6 cellular contexts compared by ENCODE assay signal in the genomic region with DNA sequence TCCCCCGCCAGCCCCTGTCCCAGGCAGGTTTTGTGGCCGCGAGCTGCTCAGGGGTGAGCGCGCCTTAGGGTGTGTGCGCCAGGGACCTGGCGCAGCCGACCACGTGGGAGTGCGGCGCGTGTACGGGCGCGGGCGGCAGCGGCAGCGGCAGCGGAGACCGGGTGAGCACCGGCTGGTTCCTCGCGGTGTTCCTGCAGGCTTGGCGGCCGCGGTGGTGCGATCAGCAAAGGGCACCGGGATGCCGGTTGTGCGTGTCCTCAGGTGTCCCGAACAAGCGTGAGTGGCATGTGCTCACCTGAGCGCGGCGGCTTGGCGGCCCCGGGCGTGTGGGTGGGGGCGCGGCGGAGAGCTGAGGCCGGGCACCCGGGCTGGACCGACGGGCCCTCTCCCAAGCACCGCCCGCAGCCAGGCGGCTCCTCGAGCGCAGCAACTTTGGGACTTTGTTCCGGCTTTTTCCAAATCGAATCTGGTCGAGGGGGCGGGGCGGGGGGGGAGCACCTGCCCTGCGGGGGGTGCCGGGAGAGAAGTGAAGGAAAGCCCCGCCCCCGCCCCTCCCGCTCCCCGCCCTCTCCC. TPM values are rescaled to one million over a fixed set of nuclear protein-coding genes. Genes with fewer than 3 reads are reported as not detected.
A peak's percentile ranks its signal among the peaks of the same experiment; 100 is the strongest.
DNase-seq lines count a peak whose midpoint lies in the region; ATAC-seq and TF ChIP-seq lines count a peak whose summit lies in the region.

No MANE protein-coding gene starts in this region.

- no peak for TF ChIP-seq CTCF in thoracic aorta (IDR thresholded peaks at IDR 0.05)

- peaks cover 32% of the 10 kb centered on the region for H3K27me3 Mint-ChIP-seq in activated CD4-positive, alpha-beta memory T cell treated with anti-CD3 and anti-CD28 coated beads for 36 hours

- peaks cover 10% of the 10 kb centered on the region for H3K4me1 Mint-ChIP-seq in activated CD4-positive, alpha-beta memory T cell treated with anti-CD3 and anti-CD28 coated beads for 36 hours (ENCODE audit: low read depth)

- peak overlapping the region; percentile 67 for H3K4me3 Mint-ChIP-seq in activated CD4-positive, alpha-beta memory T cell treated with anti-CD3 and anti-CD28 coated beads for 36 hours

- ATAC-seq in thoracic aorta (ENCODE audit: insufficient number of reproducible peaks, low FRiP score, low read depth), result no peak

- DNase-seq in HAP-1 (ENCODE audit: low spot score in 2 of 2), result peak; percentile 74 to 92
- peak; percentile 36 for DNase-seq in activated CD4-positive, alpha-beta memory T cell treated with anti-CD3 and anti-CD28 coated beads for 36 hours
- DNase-seq in thoracic aorta (ENCODE audit: low spot score), result no peak
- no peak for DNase-seq in NCI-H187 (lab: John Stamatoyannopoulos, UW)
- DNase-seq in NCI-H128 (lab: John Stamatoyannopoulos, UW; ENCODE audit: unreplicated experiment), result no peak

- in situ Hi-C loops in HAP-1 (cut with MboI; ENCODE audit: low sequenced_read_pairs), result no loop called here

- no peak overlapping the region for H3K27ac Mint-ChIP-seq in activated CD4-positive, alpha-beta memory T cell treated with anti-CD3 and anti-CD28 coated beads for 36 hours

- H3K9me3 Mint-ChIP-seq in activated CD4-positive, alpha-beta memory T cell treated with anti-CD3 and anti-CD28 coated beads for 36 hours, result no peaks in the 10 kb centered on the region

- H3K27ac ChIP-seq in thoracic aorta, result no peak overlapping the region

- intact Hi-C loops in activated CD4-positive, alpha-beta memory T cell treated with anti-CD3 and anti-CD28 coated beads for 36 hours (cut with micrococcal nuclease), result no loop called here

- no peaks in the 10 kb centered on the region for H3K27me3 ChIP-seq in HAP-1 (ENCODE audit: low read depth)
- peaks cover 21% of the 10 kb centered on the region for H3K27me3 ChIP-seq in iPS-15b (ENCODE audit: control insufficient read depth, insufficient read depth, low read length)
- H3K27me3 ChIP-seq in thoracic aorta (replicated peaks; ENCODE audit: insufficient read depth), result no peaks in the 10 kb centered on the region

- H3K9me3 ChIP-seq in HAP-1 (no peaks in the 10 kb centered on the region), iPS-15b (ENCODE audit: control insufficient read depth, insufficient read depth, low read length) (no peaks in the 10 kb centered on the region), thoracic aorta (no peaks in the 10 kb centered on the region)

- peak overlapping the region; percentile 4 for H3K9ac ChIP-seq in iPS-15b (ENCODE audit: low read depth, low read length)

- POLR2A ChIA-PET in activated CD4-positive, alpha-beta memory T cell treated with anti-CD3 and anti-CD28 coated beads for 36 hours (lab: Charles Lee), result interaction anchor here (1.8 kb wide), 1 partner anchor 20 kb away, joined by 4 read pairs; no protein-coding TSS in a partner anchor

- H3K4me3 ChIP-seq in HAP-1, result peak overlapping the region; percentile 49
- H3K4me3 ChIP-seq in iPS-15b (ENCODE audit: low read depth, low read length), result peak overlapping the region; percentile 66
- peak overlapping the region; percentile 66 for H3K4me3 ChIP-seq in thoracic aorta

- CTCF ChIA-PET in activated CD4-positive, alpha-beta memory T cell treated with anti-CD3 and anti-CD28 coated beads for 36 hours (lab: Charles Lee), result interaction anchor here (1.0 to 1.5 kb wide), 5 partner anchors 8 to 38 kb away, joined by 3 to 6 read pairs (median 4); no protein-coding TSS in a partner anchor

- H3K36me3 ChIP-seq in HAP-1 (replicated peaks) (no peaks in the 10 kb centered on the region), iPS-15b (ENCODE audit: control insufficient read depth, insufficient read depth, low read length) (no peaks in the 10 kb centered on the region), thoracic aorta (no peaks in the 10 kb centered on the region)

- H3K36me3 Mint-ChIP-seq in activated CD4-positive, alpha-beta memory T cell treated with anti-CD3 and anti-CD28 coated beads for 36 hours, result no peaks in the 10 kb centered on the region

- H3K4me1 ChIP-seq in HAP-1 (peaks cover 20% of the 10 kb centered on the region), iPS-15b (ENCODE audit: control insufficient read depth, insufficient read depth, low read length) (peaks cover 20% of the 10 kb centered on the region), thoracic aorta (ENCODE audit: control insufficient read depth in 1 of 2, low read depth in 2 of 2) (peaks cover 0 to 14% of the 10 kb centered on the region in 2 donors)

RNA-seq across cellular contexts. Expression of a gene that starts 0.3 kb away (rescaled TPM):
- total RNA-seq in activated CD4-positive, alpha-beta memory T cell treated with anti-CD3 and anti-CD28 coated beads for 36 hours, result 1 to 10 TPM in 1 of 2 experiments, under 1 TPM in 1; 0.71 to 1.3 TPM
- total RNA-seq in thoracic aorta, result not detected

RNA-seq across cellular contexts. Expression of a gene that starts 14.3 kb away (rescaled TPM):
- under 1 TPM; 0.57 to 0.68 TPM for total RNA-seq in activated CD4-positive, alpha-beta memory T cell treated with anti-CD3 and anti-CD28 coated beads for 36 hours
- 10 to 100 TPM; 15.0 to 28.7 TPM for total RNA-seq in thoracic aorta

RNA-seq across cellular contexts. Expression of a gene that starts 37.3 kb away (rescaled TPM):
- total RNA-seq in activated CD4-positive, alpha-beta memory T cell treated with anti-CD3 and anti-CD28 coated beads for 36 hours, result not detected
- 10 to 100 TPM; 12.6 to 34.9 TPM for total RNA-seq in thoracic aorta

RNA-seq across cellular contexts. Expression of a gene that starts 50.4 kb away (rescaled TPM):
- total RNA-seq in activated CD4-positive, alpha-beta memory T cell treated with anti-CD3 and anti-CD28 coated beads for 36 hours, result 10 to 100 TPM; 25.0 to 26.3 TPM
- 10 to 100 TPM; 68.6 to 72.7 TPM for total RNA-seq in thoracic aorta

RNA-seq across cellular contexts. Expression of a gene that starts 52.8 kb away (rescaled TPM):
- not detected for total RNA-seq in activated CD4-positive, alpha-beta memory T cell treated with anti-CD3 and anti-CD28 coated beads for 36 hours
- total RNA-seq in thoracic aorta, result not detected

Comparison
In these comparisons a context has a peak if more than half of its experiments do, and no peak if none do; other contexts are left out.
1. DNase-seq: peak in HAP-1 (2 of 2) and activated CD4-positive, alpha-beta memory T cell treated with anti-CD3 and anti-CD28 coated beads for 36 hours (single experiment); none in thoracic aorta (single experiment), NCI-H187 (0 of 2) and NCI-H128 (single experiment).
2. RNA of a gene that starts 14.3 kb away (total RNA-seq): 15.0 to 28.7 TPM in thoracic aorta; 0.57 to 0.68 TPM in activated CD4-positive, alpha-beta memory T cell treated with anti-CD3 and anti-CD28 coated beads for 36 hours; every median in the first group is over 4 times any median in the second.
3. RNA of a gene that starts 37.3 kb away (total RNA-seq): 12.6 to 34.9 TPM in thoracic aorta; not detected in activated CD4-positive, alpha-beta memory T cell treated with anti-CD3 and anti-CD28 coated beads for 36 hours; every median in the first group is over 10 times any median in the second.
4. Peak in every context shown above with its lines, with median percentiles within 50 percentile points of each other: H3K4me3 ChIP-seq.